Comparison of ENCODE assay signal across 9 cellular contexts in genomic region chr15:31266712-31267111, GRCh38. TPM values are rescaled to one million over a fixed set of nuclear protein-coding genes. Genes with fewer than 3 reads are reported as not detected.
DNase-seq lines count a peak whose midpoint lies in the region; ATAC-seq and TF ChIP-seq lines count a peak whose summit lies in the region.
"Had no signal": no experiment of that assay in that cellular context is flagged by ENCODE, and none has a peak within 500 bp of the region (broad histone marks: within the 10 kb centered on the region; RNA-seq: fewer than 3 reads in every experiment).

No MANE protein-coding gene starts in this region.

- no peaks in the 10 kb centered on the region for H3K27me3 Mint-ChIP-seq in CD4-positive, alpha-beta memory T cell

- H3K9me3 ChIP-seq in CD4-positive, alpha-beta memory T cell (ENCODE audit: control insufficient read depth in 1 of 2, low read length in 2 of 2): no peaks in the 10 kb centered on the region
- no peaks in the 10 kb centered on the region for H3K9me3 ChIP-seq in KOPT-K1 (ENCODE audit: insufficient read depth, low read length, poor library complexity, severe bottlenecking)
- no peaks in the 10 kb centered on the region for H3K9me3 ChIP-seq in lower lobe of right lung

- H3K27ac Mint-ChIP-seq in CD4-positive, alpha-beta memory T cell: peak overlapping the region; percentile 70 to 99 (median 96)

- POLR2A ChIA-PET in CD4-positive, alpha-beta memory T cell (lab: Charles Lee; ENCODE audit: partially characterized antibody): interaction anchor here (0.6 to 11.1 kb wide), 29 partner anchors 9 to 222 kb away, joined by 3 to 242 read pairs (median 4); partner anchors contain the start of gene KLF13

- peaks cover 71% of the 10 kb centered on the region for H3K4me1 ChIP-seq in CD4-positive, alpha-beta memory T cell (ENCODE audit: insufficient read depth, low read length)
- H3K4me1 ChIP-seq in lower lobe of right lung: peaks cover 45% of the 10 kb centered on the region

- TF ChIP-seq CTCF in lower lobe of right lung (IDR thresholded peaks at IDR 0.05): no peak

- H3K9me3 Mint-ChIP-seq in CD4-positive, alpha-beta memory T cell: peaks cover 0 to 2% (median 0%) of the 10 kb centered on the region in 8 donors

- CTCF ChIA-PET in CD4-positive, alpha-beta memory T cell (lab: Charles Lee; ENCODE audit: partially characterized antibody): interaction anchor here (0.9 to 4.5 kb wide), 3 partner anchors 9 to 222 kb away, joined by 3 to 46 read pairs (median 3); no protein-coding TSS in a partner anchor

- peak overlapping the region; percentile 1 to 86 (median 78) for H3K4me3 Mint-ChIP-seq in CD4-positive, alpha-beta memory T cell

- H3K36me3 Mint-ChIP-seq in CD4-positive, alpha-beta memory T cell: no peaks in the 10 kb centered on the region

- H3K27me3 ChIP-seq in CD4-positive, alpha-beta memory T cell (ENCODE audit: insufficient read depth, low read length): no peaks in the 10 kb centered on the region
- H3K27me3 ChIP-seq in lower lobe of right lung (ENCODE audit: low read depth): no peaks in the 10 kb centered on the region

- intact Hi-C loops in CD4-positive, alpha-beta memory T cell (cut with micrococcal nuclease): loop anchor here (1.0 to 5.0 kb wide), 3 partner anchors 60 to 126 kb away; partner anchors contain the start of gene KLF13
- intact Hi-C loops in lower lobe of right lung (cut with DNase I): no loop called here

- H3K4me3 ChIP-seq in CD4-positive, alpha-beta memory T cell (ENCODE audit: low read length in 2 of 2): no peak overlapping the region
- H3K4me3 ChIP-seq in lower lobe of right lung: no peak overlapping the region

- peak overlapping the region; percentile 55 for H3K27ac ChIP-seq in CD4-positive, alpha-beta memory T cell (ENCODE audit: low read depth, low read length)
- H3K27ac ChIP-seq in KOPT-K1 (ENCODE audit: low read depth, low read length, poor library complexity, severe bottlenecking): peak overlapping the region; percentile 87
- peak overlapping the region; percentile 86 for H3K27ac ChIP-seq in lower lobe of right lung
- H3K27ac ChIP-seq: VCaP had no signal

- H3K4me1 Mint-ChIP-seq in CD4-positive, alpha-beta memory T cell: peaks cover 61 to 82% (median 69%) of the 10 kb centered on the region in 4 donors

- no peaks in the 10 kb centered on the region for H3K36me3 ChIP-seq in CD4-positive, alpha-beta memory T cell (ENCODE audit: insufficient read depth, low read length)
- H3K36me3 ChIP-seq in KOPT-K1 (ENCODE audit: insufficient read depth, low read length) (no peaks in the 10 kb centered on the region), lower lobe of right lung (no peaks in the 10 kb centered on the region)

- DNase-seq in CD4-positive, alpha-beta memory T cell: no peak
- DNase-seq in lower lobe of right lung: no peak
- DNase-seq in NOMO-1 treated with DMSO at 0.1 percent for 48 hours (lab: John Stamatoyannopoulos, UW; ENCODE audit: unreplicated experiment): no peak
- no peak for DNase-seq in ecto neural progenitor cell (ENCODE audit: low spot score)
- DNase-seq in NCI-H128 (lab: John Stamatoyannopoulos, UW; ENCODE audit: unreplicated experiment): no peak
- DNase-seq in NCI-H1105 treated with DMSO at 0.1 percent for 48 hours (lab: John Stamatoyannopoulos, UW): no peak

- ATAC-seq in GM21423 (IDR thresholded peaks at IDR 0.05; ENCODE audit: unreplicated experiment) (peak; percentile 11), lower lobe of right lung (no peak)

RNA-seq across cellular contexts. Expression of gene KLF13, which starts 59.9 kb away (rescaled TPM):
- 100 to 1,000 TPM; 197 to 202 TPM for total RNA-seq in CD4-positive, alpha-beta memory T cell
- polyA plus RNA-seq in CD4-positive, alpha-beta memory T cell: 10 to 100 TPM; 22.0 to 82.2 TPM
- 178 TPM for total RNA-seq in lower lobe of right lung
